In the genomic region with DNA sequence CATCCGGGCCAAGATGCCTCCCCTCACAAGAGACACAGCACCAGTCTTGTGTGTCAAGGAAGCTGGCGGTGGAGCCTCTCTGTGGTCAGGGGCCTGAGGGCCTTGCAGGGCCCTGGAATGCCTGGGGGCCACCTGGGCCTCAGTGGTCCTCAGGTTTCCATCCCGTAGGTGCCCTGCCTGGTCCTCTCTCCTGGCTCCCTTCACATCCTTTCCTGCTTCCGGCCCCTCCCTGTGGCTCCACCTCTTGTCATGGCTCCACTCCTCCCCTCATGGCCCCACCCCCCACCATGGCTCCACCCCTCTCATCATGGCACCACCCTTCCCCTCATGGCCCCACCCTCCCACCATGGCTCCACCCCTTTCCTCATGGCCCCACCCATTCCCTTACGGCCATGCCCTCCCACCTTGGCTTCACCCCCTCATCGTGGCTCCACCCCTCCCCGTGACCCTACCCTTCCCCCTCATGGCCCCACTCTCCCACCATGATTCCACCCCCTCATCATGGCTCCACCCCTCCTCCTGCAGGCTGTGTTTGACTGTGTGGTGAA, we compare ENCODE assay signal across 13 cellular contexts.
DNase-seq lines count a peak whose midpoint lies in the region; ATAC-seq and TF ChIP-seq lines count a peak whose summit lies in the region.
"Had no signal": no experiment of that assay in that cellular context is flagged by ENCODE, and none has a peak within 500 bp of the region (broad histone marks: within the 10 kb centered on the region; RNA-seq: fewer than 3 reads in every experiment).

No MANE protein-coding gene starts in this region.

- no peaks in the 10 kb centered on the region for H3K9me3 ChIP-seq in Panc1 (ENCODE audit: control insufficient read depth, insufficient read depth, low read depth, low read length)
- H3K9me3 ChIP-seq: BLaER1 had no signal

- intact Hi-C loops in Panc1 (cut with micrococcal nuclease; ENCODE audit: unreplicated experiment), result no loop called here

- peak; percentile 15 for DNase-seq in stimulated activated CD4-positive, alpha-beta T cell treated with anti-CD3 and anti-CD28 coated beads, Interleukin-1b, Interleukin-23, amount 100 ng/mL, for 48 hours
- DNase-seq in stimulated activated CD4-positive, alpha-beta T cell treated with anti-CD3 and anti-CD28 coated beads, Interleukin-4, amount 100 ng/mL, for 1 hour, result no peak
- DNase-seq in Panc1 (ENCODE audit: low read depth, low spot score), result no peak
- DNase-seq in iPS-NIHi11 (ENCODE audit: low spot score), result peak; percentile 74
- peak; percentile 31 for DNase-seq in ureter (ENCODE audit: low spot score)
- no peak for DNase-seq in T-helper 9 cell
- no peak for DNase-seq in NCI-H774 (lab: John Stamatoyannopoulos, UW)
- no peak for DNase-seq in kidney tubule cell (ENCODE audit: low spot score)
- DNase-seq: hypothalamus; IMR-90; retina; stimulated activated CD4-positive, alpha-beta T cell treated with anti-CD3 and anti-CD28 coated beads, Interleukin-2, amount 100 ng/mL, for 48 hours had no signal

- BruUV-seq in Panc1 (replicated peaks; lab: Mats Ljungman, UMichigan), result no TSS peak

- H3K27ac ChIP-seq in Panc1 (ENCODE audit: low read length), result no peak overlapping the region
- H3K27ac ChIP-seq: BLaER1 had no signal

- no peaks in the 10 kb centered on the region for H3K4me1 ChIP-seq in Panc1 (ENCODE audit: control insufficient read depth, insufficient read depth, low read length)
- H3K4me1 ChIP-seq: BLaER1 had no signal

- no peak for TF ChIP-seq CTCF in Panc1 (IDR thresholded peaks at IDR 0.05)

- no peak overlapping the region for H3K4me3 ChIP-seq in Panc1 (ENCODE audit: low read depth in 2 of 2, low read length in 2 of 2)
- H3K4me3 ChIP-seq: BLaER1 had no signal

- in situ Hi-C loops in Panc1 (cut with HindIII; ENCODE audit: low pct_unique_long_range_greater_than_20kb, low sequenced_read_pairs), result no loop called here

- no peaks in the 10 kb centered on the region for H3K27me3 ChIP-seq in Panc1 (ENCODE audit: control insufficient read depth, insufficient read depth, low read length)
- H3K27me3 ChIP-seq: BLaER1 had no signal

- POLR2A ChIA-PET in Panc1 (lab: Charles Lee), result no interaction called here

- peak; percentile 65 for ATAC-seq in Panc1

- CTCF ChIA-PET in Panc1 (lab: Charles Lee), result no interaction called here

- no peaks in the 10 kb centered on the region for H3K36me3 ChIP-seq in Panc1 (ENCODE audit: control insufficient read depth, insufficient read depth, low read length)
- H3K36me3 ChIP-seq: BLaER1 had no signal

Comparison
In these comparisons a context has a peak if more than half of its experiments do, and no peak if none do; other contexts are left out.
1. DNase-seq: peak in stimulated activated CD4-positive, alpha-beta T cell treated with anti-CD3 and anti-CD28 coated beads, Interleukin-1b, Interleukin-23, amount 100 ng/mL, for 48 hours (single experiment), iPS-NIHi11 (single experiment) and ureter (single experiment); none in stimulated activated CD4-positive, alpha-beta T cell treated with anti-CD3 and anti-CD28 coated beads, Interleukin-4, amount 100 ng/mL, for 1 hour (single experiment), Panc1 (single experiment), T-helper 9 cell (single experiment), NCI-H774 (single experiment) and kidney tubule cell (single experiment).